Comparison of ENCODE assay signal across 10 cellular contexts in the genomic region with DNA sequence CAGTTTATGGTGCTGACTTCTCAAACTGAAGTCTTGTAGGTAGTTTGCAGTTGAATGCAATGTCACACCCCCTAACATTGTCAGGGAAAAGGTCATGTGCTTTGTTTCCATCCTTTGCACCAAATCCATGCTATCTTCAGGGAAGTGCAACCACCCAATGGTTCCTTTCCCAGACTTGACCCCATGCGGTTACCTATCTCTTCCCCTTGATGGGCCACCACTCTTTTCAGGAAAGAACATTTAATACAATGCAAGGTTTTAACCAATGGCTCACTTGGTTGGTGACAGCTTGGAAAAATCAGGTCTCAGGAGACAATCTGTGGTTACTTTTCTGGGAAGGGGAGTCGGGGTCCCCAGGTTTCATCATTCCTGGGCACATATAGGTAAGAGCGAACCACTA. TPM values are rescaled to one million over a fixed set of nuclear protein-coding genes. Genes with fewer than 3 reads are reported as not detected.
DNase-seq lines count a peak whose midpoint lies in the region; ATAC-seq and TF ChIP-seq lines count a peak whose summit lies in the region.
"Had no signal": no experiment of that assay in that cellular context is flagged by ENCODE, and none has a peak within 500 bp of the region (broad histone marks: within the 10 kb centered on the region; RNA-seq: fewer than 3 reads in every experiment).

No MANE protein-coding gene starts in this region.

- no peaks in the 10 kb centered on the region for H3K9me3 Mint-ChIP-seq in MCF 10A (ENCODE audit: unreplicated experiment)
- H3K9me3 Mint-ChIP-seq in activated naive CD8-positive, alpha-beta T cell treated with anti-CD3 and anti-CD28 coated beads, Interleukin-2, amount 10 ng/mL, durations not matched to agents 7 days and 5 days: no peaks in the 10 kb centered on the region

- H3K27me3 ChIP-seq in breast epithelium (peaks cover 0 to 7% of the 10 kb centered on the region in 2 donors), kidney epithelial cell (ENCODE audit: control insufficient read depth, insufficient read depth, low read length) (no peaks in the 10 kb centered on the region), thoracic aorta (replicated peaks; ENCODE audit: insufficient read depth) (no peaks in the 10 kb centered on the region)

- no peak overlapping the region for H3K4me3 Mint-ChIP-seq in MCF 10A (ENCODE audit: unreplicated experiment)
- peak overlapping the region; percentile 88 for H3K4me3 Mint-ChIP-seq in activated naive CD8-positive, alpha-beta T cell treated with anti-CD3 and anti-CD28 coated beads, Interleukin-2, amount 10 ng/mL, durations not matched to agents 7 days and 5 days

- H3K27ac Mint-ChIP-seq in MCF 10A (ENCODE audit: low read depth, unreplicated experiment): no peak overlapping the region
- no peak overlapping the region for H3K27ac Mint-ChIP-seq in activated naive CD8-positive, alpha-beta T cell treated with anti-CD3 and anti-CD28 coated beads, Interleukin-2, amount 10 ng/mL, durations not matched to agents 7 days and 5 days

- H3K4me3 ChIP-seq in breast epithelium (peak overlapping the region in 2 of 3 donors; percentile 59), kidney epithelial cell (ENCODE audit: low read depth, low read length) (peak overlapping the region; percentile 75), thoracic aorta (peak overlapping the region; percentile 84)
- H3K4me3 ChIP-seq: K562 had no signal

- H3K4me1 Mint-ChIP-seq in MCF 10A (ENCODE audit: insufficient read depth, unreplicated experiment): peaks cover 8% of the 10 kb centered on the region
- peaks cover 22% of the 10 kb centered on the region for H3K4me1 Mint-ChIP-seq in activated naive CD8-positive, alpha-beta T cell treated with anti-CD3 and anti-CD28 coated beads, Interleukin-2, amount 10 ng/mL, durations not matched to agents 7 days and 5 days

- ATAC-seq in activated naive CD8-positive, alpha-beta T cell treated with anti-CD3 and anti-CD28 coated beads, Interleukin-2, amount 10 ng/mL, durations not matched to agents 7 days and 5 days (ENCODE audit: low read depth): no peak
- no peak for ATAC-seq in thoracic aorta (ENCODE audit: insufficient number of reproducible peaks, low FRiP score, low read depth)
- ATAC-seq in GM18861 (IDR thresholded peaks at IDR 0.05; ENCODE audit: unreplicated experiment): no peak
- ATAC-seq: K562, mucosa of descending colon had no signal

- H3K4me1 ChIP-seq in breast epithelium: peaks cover 8% of the 10 kb centered on the region in 2 donors
- H3K4me1 ChIP-seq in thoracic aorta (ENCODE audit: control insufficient read depth in 1 of 2, low read depth in 2 of 2): peaks cover 4 to 36% of the 10 kb centered on the region in 2 donors

- CTCF ChIA-PET in MCF 10A (lab: Yijun Ruan, JAX): interaction anchor here (0.5 to 6.6 kb wide), 4 partner anchors 180 to 537 kb away, joined by 3 to 108 read pairs (median 4); no protein-coding TSS in a partner anchor

- no peaks in the 10 kb centered on the region for H3K36me3 Mint-ChIP-seq in MCF 10A (ENCODE audit: insufficient read depth, unreplicated experiment)
- no peaks in the 10 kb centered on the region for H3K36me3 Mint-ChIP-seq in activated naive CD8-positive, alpha-beta T cell treated with anti-CD3 and anti-CD28 coated beads, Interleukin-2, amount 10 ng/mL, durations not matched to agents 7 days and 5 days

- no peaks in the 10 kb centered on the region for H3K27me3 Mint-ChIP-seq in MCF 10A (ENCODE audit: insufficient read depth, unreplicated experiment)
- peaks cover 45% of the 10 kb centered on the region for H3K27me3 Mint-ChIP-seq in activated naive CD8-positive, alpha-beta T cell treated with anti-CD3 and anti-CD28 coated beads, Interleukin-2, amount 10 ng/mL, durations not matched to agents 7 days and 5 days

- no TSS peak for BruUV-seq in MCF 10A (replicated peaks; lab: Mats Ljungman, UMichigan)

- no peak overlapping the region for H3K27ac ChIP-seq in breast epithelium
- H3K27ac ChIP-seq in thoracic aorta: peak overlapping the region; percentile 77 to 80

- no peaks in the 10 kb centered on the region for H3K36me3 ChIP-seq in breast epithelium
- H3K36me3 ChIP-seq in kidney epithelial cell (ENCODE audit: control insufficient read depth, insufficient read depth, low read length): no peaks in the 10 kb centered on the region
- H3K36me3 ChIP-seq in thoracic aorta: no peaks in the 10 kb centered on the region

- no peaks in the 10 kb centered on the region for H3K9me3 ChIP-seq in breast epithelium
- H3K9me3 ChIP-seq in thoracic aorta: no peaks in the 10 kb centered on the region
- H3K9me3 ChIP-seq: mucosa of descending colon had no signal

- TF ChIP-seq CTCF in breast epithelium (IDR thresholded peaks at IDR 0.05) (no peak), MCF 10A (IDR thresholded peaks at IDR 0.05; ENCODE audit: unreplicated experiment) (no peak), kidney epithelial cell (IDR thresholded peaks at IDR 0.05; ENCODE audit: insufficient read depth, low read length, poor library complexity, severe bottlenecking) (no peak), thoracic aorta (IDR thresholded peaks at IDR 0.05) (no peak)

- intact Hi-C loops in breast epithelium (cut with DNase I; ENCODE audit: low total_unique reads) (no loop called here), MCF 10A (cut with micrococcal nuclease) (loop anchor here (5.0 kb wide), 3 partner anchors 78 to 163 kb away; no protein-coding TSS in a partner anchor)

- POLR2A ChIA-PET in MCF 10A (lab: Yijun Ruan, JAX): interaction anchor here (1.2 kb wide), 1 partner anchor 10 kb away, joined by 5 read pairs; no protein-coding TSS in a partner anchor
- POLR2A ChIA-PET in activated naive CD8-positive, alpha-beta T cell treated with anti-CD3 and anti-CD28 coated beads, Interleukin-2, amount 10 ng/mL, durations not matched to agents 7 days and 5 days (lab: Charles Lee): interaction anchor here (3.0 kb wide), 1 partner anchor 181 kb away, joined by 28 read pairs; no protein-coding TSS in a partner anchor

- DNase-seq in breast epithelium (ENCODE audit: low spot score in 2 of 2) (no peak), MCF 10A (ENCODE audit: unreplicated experiment) (no peak), kidney epithelial cell (ENCODE audit: low read depth) (no peak), thoracic aorta (ENCODE audit: low spot score) (no peak), COLO829 (ENCODE audit: low spot score) (no peak), OCI-M1 (lab: John Stamatoyannopoulos, UW) (no peak)
- no peak for DNase-seq in activated naive CD8-positive, alpha-beta T cell treated with anti-CD3 and anti-CD28 coated beads, Interleukin-2, amount 10 ng/mL, durations not matched to agents 7 days and 5 days
- DNase-seq: mucosa of descending colon had no signal

- TF ChIP-seq POLR2A in breast epithelium (IDR thresholded peaks at IDR 0.05): no peak

RNA-seq across cellular contexts. Expression of a gene that starts 2.1 kb away (rescaled TPM):
- total RNA-seq in breast epithelium (1 to 10 TPM; 1.3 to 5.6 (median 1.9) TPM), MCF 10A (2022) (2.9 and 3.1 TPM in 2 replicates), kidney epithelial cell (26.8 and 27.7 TPM in 2 replicates), thoracic aorta (10 to 100 TPM; 12.3 to 31.0 TPM)
- total RNA-seq in activated naive CD8-positive, alpha-beta T cell treated with anti-CD3 and anti-CD28 coated beads, Interleukin-2, amount 10 ng/mL, durations not matched to agents 7 days and 5 days: under 1 TPM; 0.91 to 0.97 TPM

Comparison
In these comparisons a context has a peak if more than half of its experiments do, and no peak if none do; other contexts are left out.
1. H3K27ac ChIP-seq: peak in thoracic aorta (2 of 2); none in breast epithelium (0 of 2).
2. Peak in every context shown above with its lines, with median percentiles within 50 percentile points of each other: H3K4me3 ChIP-seq.